24 cellular contexts compared by ENCODE assay signal in genomic region chr4:19256823-19257222, GRCh38.
"Had no signal": no experiment of that assay in that cellular context is flagged by ENCODE, and none has a peak within 500 bp of the region (broad histone marks: within the 10 kb centered on the region; RNA-seq: fewer than 3 reads in every experiment).

No MANE protein-coding gene starts in this region.

- FAIRE-seq: islet of Langerhans, kidney, pancreas had no signal

- H3K27me3 ChIP-seq: left lung, pancreas, spleen, uterus had no signal

- H3K4me1 ChIP-seq: left lung, lower lobe of right lung, pancreas, prostate gland, spleen, tibial nerve, uterus had no signal

- H3K36me3 ChIP-seq: left lung, lower lobe of right lung, pancreas, prostate gland, spleen, tibial nerve, uterus had no signal

- ATAC-seq: left colon; left lung; lower lobe of right lung; naive thymus-derived CD4-positive, alpha-beta T cell; pancreas; right cardiac atrium; sciatic nerve; stimulated activated effector memory CD8-positive, alpha-beta T cell treated with anti-CD3 and anti-CD28 coated beads, Interleukin-12 subunit alpha, Interleukin-12 subunit beta, amount 100 ng/mL, for 72 hours had no signal

- DNase-seq: hypothalamus; immature natural killer cell; kidney; left colon; left lung; lower lobe of right lung; mesendoderm; naive thymus-derived CD4-positive, alpha-beta T cell; nucleus accumbens; pancreas; posterior cingulate gyrus; retina; right cardiac atrium; spleen; stimulated activated CD4-positive, alpha-beta T cell treated with anti-CD3 and anti-CD28 coated beads, Interleukin-4, amount 100 ng/mL, for 24 hours; stimulated activated naive CD4-positive, alpha-beta T cell; substantia nigra; uterus had no signal

- H3K9me3 ChIP-seq: lower lobe of right lung, pancreas, prostate gland, uterus had no signal

- H3K27ac ChIP-seq: left lung, lower lobe of right lung, pancreas, prostate gland, skin epidermis, spleen, tibial nerve, uterus had no signal

- H3K4me3 ChIP-seq: left lung, lower lobe of right lung, pancreas, prostate gland, skin epidermis, spleen, tibial nerve, uterus had no signal
